Comparison of ENCODE assay signal across 1 cellular context in the genomic region with DNA sequence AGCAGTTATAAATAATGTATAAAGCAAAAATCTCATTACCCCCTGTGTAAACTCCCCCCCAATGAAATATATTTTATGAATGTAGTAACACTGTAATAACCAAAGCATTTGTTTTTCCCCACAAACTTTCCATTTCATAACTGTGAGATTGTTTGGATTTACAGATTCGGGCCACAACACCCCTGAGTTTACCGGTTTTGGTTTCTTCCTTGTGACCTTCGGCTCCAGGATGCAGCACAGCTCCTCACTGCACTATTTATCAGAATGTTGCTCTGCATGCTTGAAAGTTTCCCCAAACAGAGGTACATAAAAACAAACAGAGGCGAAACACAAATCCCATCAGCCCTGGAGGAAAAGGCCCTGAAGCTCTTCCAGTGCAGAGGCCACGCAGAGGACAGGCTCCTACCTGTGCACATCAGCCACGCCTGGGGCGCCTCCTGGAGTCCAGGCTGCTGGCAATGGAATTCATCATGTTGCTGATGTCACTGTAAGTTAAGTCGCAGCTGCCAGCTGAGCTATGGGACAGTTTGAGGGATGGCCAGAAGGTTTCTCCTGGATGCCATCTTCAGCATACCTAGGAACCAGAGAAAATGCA.
TF ChIP-seq lines count a peak whose summit lies in the region.

No MANE protein-coding gene starts in this region.

TF ChIP-seq in K562, 482 proteins besides CTCF, POLR2A, EP300 and RAD21 (continued from another document):
- TF ChIP-seq, protein P1, sequence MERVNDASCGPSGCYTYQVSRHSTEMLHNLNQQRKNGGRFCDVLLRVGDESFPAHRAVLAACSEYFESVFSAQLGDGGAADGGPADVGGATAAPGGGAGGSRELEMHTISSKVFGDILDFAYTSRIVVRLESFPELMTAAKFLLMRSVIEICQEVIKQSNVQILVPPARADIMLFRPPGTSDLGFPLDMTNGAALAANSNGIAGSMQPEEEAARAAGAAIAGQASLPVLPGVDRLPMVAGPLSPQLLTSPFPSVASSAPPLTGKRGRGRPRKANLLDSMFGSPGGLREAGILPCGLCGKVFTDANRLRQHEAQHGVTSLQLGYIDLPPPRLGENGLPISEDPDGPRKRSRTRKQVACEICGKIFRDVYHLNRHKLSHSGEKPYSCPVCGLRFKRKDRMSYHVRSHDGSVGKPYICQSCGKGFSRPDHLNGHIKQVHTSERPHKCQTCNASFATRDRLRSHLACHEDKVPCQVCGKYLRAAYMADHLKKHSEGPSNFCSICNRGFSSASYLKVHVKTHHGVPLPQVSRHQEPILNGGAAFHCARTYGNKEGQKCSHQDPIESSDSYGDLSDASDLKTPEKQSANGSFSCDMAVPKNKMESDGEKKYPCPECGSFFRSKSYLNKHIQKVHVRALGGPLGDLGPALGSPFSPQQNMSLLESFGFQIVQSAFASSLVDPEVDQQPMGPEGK (CRISPR knock-in tag; IDR thresholded peaks at IDR 0.05; ENCODE audit: borderline replicate concordance) = no peak
- no peak for TF ChIP-seq DMBX1 (CRISPR knock-in tag; IDR thresholded peaks at IDR 0.05; ENCODE audit: borderline replicate concordance)
- no peak for TF ChIP-seq CHAMP1 (IDR thresholded peaks at IDR 0.05)
- no peak for TF ChIP-seq GTF2E2 (tag; IDR thresholded peaks at IDR 0.05)
- TF ChIP-seq, protein P2, sequence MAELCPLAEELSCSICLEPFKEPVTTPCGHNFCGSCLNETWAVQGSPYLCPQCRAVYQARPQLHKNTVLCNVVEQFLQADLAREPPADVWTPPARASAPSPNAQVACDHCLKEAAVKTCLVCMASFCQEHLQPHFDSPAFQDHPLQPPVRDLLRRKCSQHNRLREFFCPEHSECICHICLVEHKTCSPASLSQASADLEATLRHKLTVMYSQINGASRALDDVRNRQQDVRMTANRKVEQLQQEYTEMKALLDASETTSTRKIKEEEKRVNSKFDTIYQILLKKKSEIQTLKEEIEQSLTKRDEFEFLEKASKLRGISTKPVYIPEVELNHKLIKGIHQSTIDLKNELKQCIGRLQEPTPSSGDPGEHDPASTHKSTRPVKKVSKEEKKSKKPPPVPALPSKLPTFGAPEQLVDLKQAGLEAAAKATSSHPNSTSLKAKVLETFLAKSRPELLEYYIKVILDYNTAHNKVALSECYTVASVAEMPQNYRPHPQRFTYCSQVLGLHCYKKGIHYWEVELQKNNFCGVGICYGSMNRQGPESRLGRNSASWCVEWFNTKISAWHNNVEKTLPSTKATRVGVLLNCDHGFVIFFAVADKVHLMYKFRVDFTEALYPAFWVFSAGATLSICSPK (IDR thresholded peaks at IDR 0.05; ENCODE audit: borderline replicate concordance) = no peak
- TF ChIP-seq TCF7L2 (IDR thresholded peaks at IDR 0.05; ENCODE audit: low read depth, low read length) = no peak
- TF ChIP-seq ZKSCAN1 (IDR thresholded peaks at IDR 0.05; ENCODE audit: low read depth, low read length) = 0 out of 2 replicates have a peak, but pooled peaks have one; percentile 25
- TF ChIP-seq RB1 (IDR thresholded peaks at IDR 0.05; ENCODE audit: low read depth) = no peak
- TF ChIP-seq PHF8 (IDR thresholded peaks at IDR 0.05; ENCODE audit: borderline replicate concordance, low read length) = no peak
- TF ChIP-seq ZNF830 (CRISPR knock-in tag; IDR thresholded peaks at IDR 0.05) = no peak
- 0 out of 2 replicates have a peak, but pooled peaks have one; percentile 31 for TF ChIP-seq CREM (IDR thresholded peaks at IDR 0.05; ENCODE audit: low read depth)
- TF ChIP-seq RBBP5 (IDR thresholded peaks at IDR 0.05; ENCODE audit: borderline replicate concordance, insufficient read depth, low read length, poor library complexity, severe bottlenecking) = no peak
- TF ChIP-seq ZNF785 (CRISPR knock-in tag; IDR thresholded peaks at IDR 0.05) = no peak
- no peak for TF ChIP-seq MYBL2 (IDR thresholded peaks at IDR 0.05; ENCODE audit: low read depth)
- no peak for TF ChIP-seq MYBL2 (CRISPR knock-in tag; IDR thresholded peaks at IDR 0.05; ENCODE audit: borderline replicate concordance)
- TF ChIP-seq MYNN (IDR thresholded peaks at IDR 0.05) = no peak
- TF ChIP-seq MYNN (CRISPR knock-in tag; IDR thresholded peaks at IDR 0.05) = no peak
- no peak for TF ChIP-seq KAT8 (IDR thresholded peaks at IDR 0.05; ENCODE audit: low read depth)
- TF ChIP-seq, protein P3, sequence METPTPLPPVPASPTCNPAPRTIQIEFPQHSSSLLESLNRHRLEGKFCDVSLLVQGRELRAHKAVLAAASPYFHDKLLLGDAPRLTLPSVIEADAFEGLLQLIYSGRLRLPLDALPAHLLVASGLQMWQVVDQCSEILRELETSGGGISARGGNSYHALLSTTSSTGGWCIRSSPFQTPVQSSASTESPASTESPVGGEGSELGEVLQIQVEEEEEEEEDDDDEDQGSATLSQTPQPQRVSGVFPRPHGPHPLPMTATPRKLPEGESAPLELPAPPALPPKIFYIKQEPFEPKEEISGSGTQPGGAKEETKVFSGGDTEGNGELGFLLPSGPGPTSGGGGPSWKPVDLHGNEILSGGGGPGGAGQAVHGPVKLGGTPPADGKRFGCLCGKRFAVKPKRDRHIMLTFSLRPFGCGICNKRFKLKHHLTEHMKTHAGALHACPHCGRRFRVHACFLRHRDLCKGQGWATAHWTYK (CRISPR knock-in tag; IDR thresholded peaks at IDR 0.05) = no peak
- no peak for TF ChIP-seq STAT6 (CRISPR knock-in tag; IDR thresholded peaks at IDR 0.05)
- no peak for TF ChIP-seq NCOA1 (IDR thresholded peaks at IDR 0.05; ENCODE audit: low read depth)
- no peak for TF ChIP-seq EHMT2 (IDR thresholded peaks at IDR 0.05)
- TF ChIP-seq SP2 (IDR thresholded peaks at IDR 0.05; ENCODE audit: extremely low read depth, low read depth, low read length, poor library complexity, severe bottlenecking) = no peak
- TF ChIP-seq, protein P4, sequence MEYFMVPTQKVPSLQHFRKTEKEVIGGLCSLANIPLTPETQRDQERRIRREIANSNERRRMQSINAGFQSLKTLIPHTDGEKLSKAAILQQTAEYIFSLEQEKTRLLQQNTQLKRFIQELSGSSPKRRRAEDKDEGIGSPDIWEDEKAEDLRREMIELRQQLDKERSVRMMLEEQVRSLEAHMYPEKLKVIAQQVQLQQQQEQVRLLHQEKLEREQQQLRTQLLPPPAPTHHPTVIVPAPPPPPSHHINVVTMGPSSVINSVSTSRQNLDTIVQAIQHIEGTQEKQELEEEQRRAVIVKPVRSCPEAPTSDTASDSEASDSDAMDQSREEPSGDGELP (CRISPR knock-in tag; IDR thresholded peaks at IDR 0.05; ENCODE audit: borderline replicate concordance) = peak; percentile 41; the same call in 1 of the 2 replicates
- peak; percentile 42; the same call in 1 of the 2 replicates for TF ChIP-seq STAG1 (CRISPR knock-in tag; IDR thresholded peaks at IDR 0.05; ENCODE audit: borderline replicate concordance)
- TF ChIP-seq SIX5 (IDR thresholded peaks at IDR 0.05; ENCODE audit: borderline replicate concordance in 1 of 2, insufficient read depth in 1 of 2, low read depth in 1 of 2, low read length in 2 of 2) = no peak
TF ChIP-seq in K562: peak in this region for 16.
